ENCODE assay signal across 18 cellular contexts in genomic region chr16:17032332-17032731, GRCh38.
DNase-seq lines count a peak whose midpoint lies in the region; ATAC-seq and TF ChIP-seq lines count a peak whose summit lies in the region.
"Had no signal": no experiment of that assay in that cellular context is flagged by ENCODE, and none has a peak within 500 bp of the region (broad histone marks: within the 10 kb centered on the region; RNA-seq: fewer than 3 reads in every experiment).

No MANE protein-coding gene starts in this region.

- H3K9me3 ChIP-seq in vagina = no peaks in the 10 kb centered on the region

- H3K27ac Mint-ChIP-seq in effector memory CD8-positive, alpha-beta T cell = no peak overlapping the region
- H3K27ac Mint-ChIP-seq: CD4-positive, alpha-beta memory T cell; GM23338; H9; HFFc6 had no signal

- H3K9me3 Mint-ChIP-seq in effector memory CD8-positive, alpha-beta T cell = peaks cover 0 to 12% of the 10 kb centered on the region in 2 donors
- H3K9me3 Mint-ChIP-seq: HFFc6 had no signal

- no peaks in the 10 kb centered on the region for H3K27me3 ChIP-seq in vagina

- H3K36me3 Mint-ChIP-seq in effector memory CD8-positive, alpha-beta T cell (ENCODE audit: insufficient read depth) = no peaks in the 10 kb centered on the region

- peak; percentile 3 for DNase-seq in DMS53 treated with DMSO at 0.1 percent for 48 hours (lab: John Stamatoyannopoulos, UW; ENCODE audit: unreplicated experiment)
- DNase-seq in NCI-H460 (ENCODE audit: extremely low read depth, low read depth) = peak; percentile 98
- DNase-seq in effector memory CD8-positive, alpha-beta T cell = no peak
- no peak for DNase-seq in vagina (ENCODE audit: extremely low spot score in 2 of 2)
- DNase-seq: C1 segment of cervical spinal cord; Calu3; CD4-positive, alpha-beta memory T cell; COR-L47; DMS79; EL; GDM1; H9; HFFc6 had no signal

- ATAC-seq in esophagus mucosa = peak; percentile 11
- no peak for ATAC-seq in effector memory CD8-positive, alpha-beta T cell (replicated peaks)
- no peak for ATAC-seq in GM18511 (IDR thresholded peaks at IDR 0.05; ENCODE audit: unreplicated experiment)
- ATAC-seq: GM12878, GM23338, HCT116 had no signal

- no peak overlapping the region for H3K4me3 ChIP-seq in vagina
- H3K4me3 ChIP-seq: GM12878, GM23338 had no signal

- no peak overlapping the region for H3K4me3 Mint-ChIP-seq in effector memory CD8-positive, alpha-beta T cell
- H3K4me3 Mint-ChIP-seq: CD4-positive, alpha-beta memory T cell; GM23338; H9; HFFc6 had no signal

- H3K36me3 ChIP-seq in vagina = no peaks in the 10 kb centered on the region

- H3K4me1 ChIP-seq in vagina = no peaks in the 10 kb centered on the region

- intact Hi-C loops in vagina (cut with DNase I) = no loop called here

- H3K4me1 Mint-ChIP-seq in effector memory CD8-positive, alpha-beta T cell (ENCODE audit: low read depth in 2 of 2) = peaks cover 6 to 7% of the 10 kb centered on the region in 2 donors
- H3K4me1 Mint-ChIP-seq: GM23338, H9 had no signal

- H3K27ac ChIP-seq in vagina = no peak overlapping the region

- no peak for TF ChIP-seq CTCF in vagina (IDR thresholded peaks at IDR 0.05)

- no peaks in the 10 kb centered on the region for H3K27me3 Mint-ChIP-seq in effector memory CD8-positive, alpha-beta T cell
- H3K27me3 Mint-ChIP-seq: CD4-positive, alpha-beta memory T cell had no signal

- no peak for TF ChIP-seq POLR2A in vagina (IDR thresholded peaks at IDR 0.05)

Comparison
In these comparisons a context has a peak if more than half of its experiments do, and no peak if none do; other contexts are left out.
1. DNase-seq: peak in DMS53 treated with DMSO at 0.1 percent for 48 hours (single experiment) and NCI-H460 (single experiment); none in effector memory CD8-positive, alpha-beta T cell (0 of 3) and vagina (0 of 2).